Comparison of ENCODE assay signal across 1 cellular context in genomic region chr16:87392823-87393679, GRCh38.
TF ChIP-seq lines count a peak whose summit lies in the region.

No MANE protein-coding gene starts in this region.

TF ChIP-seq in endothelial cell of umbilical vein, 7 proteins besides CTCF, POLR2A, EP300 and RAD21 (continued from another document):
- no peak for TF ChIP-seq MAX (IDR thresholded peaks at IDR 0.05; ENCODE audit: insufficient read depth, insufficient read length)
- TF ChIP-seq JUN (IDR thresholded peaks at IDR 0.05; ENCODE audit: borderline replicate concordance, insufficient read depth, insufficient read length, low read depth) = no peak
- TF ChIP-seq GATA2 (IDR thresholded peaks at IDR 0.05; ENCODE audit: insufficient read depth, insufficient read length, low read depth, low read length) = no peak
- TF ChIP-seq MYC (IDR thresholded peaks at IDR 0.05; ENCODE audit: low read depth, low read length) = no peak
TF ChIP-seq in endothelial cell of umbilical vein: peak in this region for 0.
